In the genomic region with DNA sequence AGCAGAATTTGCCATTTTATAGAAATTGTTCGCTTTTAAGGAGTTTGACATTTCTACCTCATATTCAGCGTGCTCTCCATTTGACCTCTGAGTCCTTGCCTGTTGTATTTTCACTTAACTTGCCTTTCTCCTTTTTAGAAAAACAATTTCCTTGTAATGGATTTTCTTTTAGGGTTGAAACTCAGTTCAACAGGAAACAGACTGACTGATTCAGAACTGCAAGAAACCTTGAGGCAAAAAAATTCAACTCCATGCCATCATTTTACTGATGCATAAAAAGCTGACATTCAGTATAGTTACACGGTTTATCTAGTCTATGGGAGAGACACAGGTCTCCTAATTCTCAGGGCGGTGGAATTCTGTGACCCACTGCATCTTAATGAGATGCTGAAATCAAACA, we compare ENCODE assay signal across 16 cellular contexts.
"Had no signal": no experiment of that assay in that cellular context is flagged by ENCODE, and none has a peak within 500 bp of the region (broad histone marks: within the 10 kb centered on the region; RNA-seq: fewer than 3 reads in every experiment).

No MANE protein-coding gene starts in this region.

- H3K9ac ChIP-seq: parathyroid adenoma had no signal

- H3K27ac Mint-ChIP-seq: activated B cell treated with CpG ODN at 0.5 μM for 24 hours; activated naive CD8-positive, alpha-beta T cell; effector memory CD8-positive, alpha-beta T cell; memory B cell; naive thymus-derived CD4-positive, alpha-beta T cell; T-cell had no signal

- DNase-seq: activated B cell treated with CpG ODN at 0.5 μM for 24 hours; activated CD4-positive, alpha-beta T cell treated with anti-CD3 and anti-CD28 coated beads for 48 hours; activated T-cell treated with anti-CD3 and anti-CD28 coated beads for 4 hours; effector memory CD8-positive, alpha-beta T cell; hypothalamus; kidney; left ventricle myocardium superior; naive thymus-derived CD4-positive, alpha-beta T cell; stimulated activated CD4-positive, alpha-beta T cell treated with anti-CD3 and anti-CD28 coated beads, Interleukin-12 subunit alpha, Interleukin-12 subunit beta, amount 100 ng/mL, for 4 hours; stimulated activated CD4-positive, alpha-beta T cell treated with anti-CD3 and anti-CD28 coated beads, Interleukin-1b, Interleukin-23, amount 100 ng/mL, for 48 hours; stimulated activated CD8-positive, alpha-beta memory T cell treated with anti-CD3 and anti-CD28 coated beads, Interleukin-4, amount 100 ng/mL, for 48 hours; stimulated activated naive CD4-positive, alpha-beta T cell; T-cell had no signal

- H3K4me3 Mint-ChIP-seq: activated B cell treated with CpG ODN at 0.5 μM for 24 hours; activated naive CD8-positive, alpha-beta T cell; effector memory CD8-positive, alpha-beta T cell; memory B cell; naive thymus-derived CD4-positive, alpha-beta T cell; T-cell had no signal

- H3K79me2 ChIP-seq: parathyroid adenoma had no signal

- H3K4me1 ChIP-seq: parathyroid adenoma had no signal

- H2AFZ ChIP-seq: parathyroid adenoma had no signal

- H3K36me3 Mint-ChIP-seq: activated naive CD8-positive, alpha-beta T cell; memory B cell; naive thymus-derived CD4-positive, alpha-beta T cell; T-cell had no signal

- H3K27me3 Mint-ChIP-seq: effector memory CD8-positive, alpha-beta T cell had no signal

- ATAC-seq: effector memory CD8-positive, alpha-beta T cell; left ventricle myocardium superior; naive thymus-derived CD4-positive, alpha-beta T cell; T-cell had no signal

- H3K27ac ChIP-seq: parathyroid adenoma had no signal

- H3K4me1 Mint-ChIP-seq: activated B cell treated with CpG ODN at 0.5 μM for 24 hours, memory B cell, T-cell had no signal

- H3K9me3 Mint-ChIP-seq: activated B cell treated with CpG ODN at 0.5 μM for 24 hours; effector memory CD8-positive, alpha-beta T cell; memory B cell; naive thymus-derived CD4-positive, alpha-beta T cell; T-cell had no signal
